In genomic region chr9:133844876-133845658, GRCh38 we compare ENCODE assay signal across 8 cellular contexts.
DNase-seq lines count a peak whose midpoint lies in the region; ATAC-seq and TF ChIP-seq lines count a peak whose summit lies in the region.

No MANE protein-coding gene starts in this region.

- TF ChIP-seq CTCF in HFFc6 (IDR thresholded peaks at IDR 0.05) (no peak), cardiac fibroblast (IDR thresholded peaks at IDR 0.05; ENCODE audit: low read depth, low read length) (no peak)

- DNase-seq in HFFc6 (no peak), cardiac fibroblast (ENCODE audit: low read depth in 2 of 2) (peak; percentile 79 to 85), NCI-H2107 (lab: John Stamatoyannopoulos, UW) (no peak)

- H3K27me3 Mint-ChIP-seq in HFFc6 (ENCODE audit: insufficient read depth) = peaks cover 2% of the 10 kb centered on the region

- H3K4me1 Mint-ChIP-seq in HFFc6 (ENCODE audit: low read depth) = no peaks in the 10 kb centered on the region

- ATAC-seq in HG03378 (IDR thresholded peaks at IDR 0.05; ENCODE audit: unreplicated experiment) = no peak
- ATAC-seq in HG03135 (IDR thresholded peaks at IDR 0.05; ENCODE audit: unreplicated experiment) = no peak
- no peak for ATAC-seq in GM21825 (IDR thresholded peaks at IDR 0.05; ENCODE audit: unreplicated experiment)

- H3K4me3 ChIP-seq in cardiac fibroblast (replicated peaks in 1 of 2; ENCODE audit: low read depth in 2 of 2, low read length in 2 of 2) (no peak overlapping the region), skeletal muscle tissue (ENCODE audit: low read length in 3 of 3) (peak overlapping the region in 2 of 3 donors; percentile 42 to 45)

- peak overlapping the region in 1 of 3 donors; percentile 3 for H3K9ac ChIP-seq in skeletal muscle tissue (ENCODE audit: low read depth in 1 of 3, low read length in 3 of 3)

- H3K27me3 ChIP-seq in layer of hippocampus (ENCODE audit: control insufficient read depth, insufficient read depth, low read length) (no peaks in the 10 kb centered on the region), skeletal muscle tissue (ENCODE audit: control insufficient read depth in 3 of 3, insufficient read depth in 3 of 3, low read length in 3 of 3) (peaks cover 5 to 15% (median 10%) of the 10 kb centered on the region in 3 donors)

- H3K9me3 Mint-ChIP-seq in HFFc6 = no peaks in the 10 kb centered on the region

- H3K9me3 ChIP-seq in skeletal muscle tissue (ENCODE audit: control insufficient read depth in 3 of 3, low read length in 3 of 3) = no peaks in the 10 kb centered on the region

- peak overlapping the region; percentile 65 for H3K27ac ChIP-seq in layer of hippocampus (ENCODE audit: low read depth, low read length)
- H3K27ac ChIP-seq in skeletal muscle tissue (ENCODE audit: low read depth, low read length) = peak overlapping the region; percentile 44

- no peaks in the 10 kb centered on the region for H3K36me3 Mint-ChIP-seq in HFFc6 (ENCODE audit: low read depth)

- peak overlapping the region; percentile 53; the same call in 1 of the 2 replicates for H3K27ac Mint-ChIP-seq in HFFc6

- H3K4me3 Mint-ChIP-seq in HFFc6 = no peak overlapping the region

- peaks cover 15 to 20% (median 19%) of the 10 kb centered on the region in 3 donors for H3K4me1 ChIP-seq in skeletal muscle tissue (ENCODE audit: control insufficient read depth in 3 of 3, insufficient read depth in 3 of 3, low read length in 3 of 3)

- no peaks in the 10 kb centered on the region for H3K36me3 ChIP-seq in skeletal muscle tissue (ENCODE audit: control insufficient read depth in 3 of 3, insufficient read depth in 3 of 3, low read length in 3 of 3)

Comparison
In these comparisons a context has a peak if more than half of its experiments do, and no peak if none do; other contexts are left out.
1. DNase-seq: peak in cardiac fibroblast (2 of 2); none in HFFc6 (single experiment) and NCI-H2107 (single experiment).
2. H3K4me3 ChIP-seq: peak in skeletal muscle tissue (2 of 3); none in cardiac fibroblast (0 of 2).